8 cellular contexts compared by ENCODE assay signal in the genomic region with DNA sequence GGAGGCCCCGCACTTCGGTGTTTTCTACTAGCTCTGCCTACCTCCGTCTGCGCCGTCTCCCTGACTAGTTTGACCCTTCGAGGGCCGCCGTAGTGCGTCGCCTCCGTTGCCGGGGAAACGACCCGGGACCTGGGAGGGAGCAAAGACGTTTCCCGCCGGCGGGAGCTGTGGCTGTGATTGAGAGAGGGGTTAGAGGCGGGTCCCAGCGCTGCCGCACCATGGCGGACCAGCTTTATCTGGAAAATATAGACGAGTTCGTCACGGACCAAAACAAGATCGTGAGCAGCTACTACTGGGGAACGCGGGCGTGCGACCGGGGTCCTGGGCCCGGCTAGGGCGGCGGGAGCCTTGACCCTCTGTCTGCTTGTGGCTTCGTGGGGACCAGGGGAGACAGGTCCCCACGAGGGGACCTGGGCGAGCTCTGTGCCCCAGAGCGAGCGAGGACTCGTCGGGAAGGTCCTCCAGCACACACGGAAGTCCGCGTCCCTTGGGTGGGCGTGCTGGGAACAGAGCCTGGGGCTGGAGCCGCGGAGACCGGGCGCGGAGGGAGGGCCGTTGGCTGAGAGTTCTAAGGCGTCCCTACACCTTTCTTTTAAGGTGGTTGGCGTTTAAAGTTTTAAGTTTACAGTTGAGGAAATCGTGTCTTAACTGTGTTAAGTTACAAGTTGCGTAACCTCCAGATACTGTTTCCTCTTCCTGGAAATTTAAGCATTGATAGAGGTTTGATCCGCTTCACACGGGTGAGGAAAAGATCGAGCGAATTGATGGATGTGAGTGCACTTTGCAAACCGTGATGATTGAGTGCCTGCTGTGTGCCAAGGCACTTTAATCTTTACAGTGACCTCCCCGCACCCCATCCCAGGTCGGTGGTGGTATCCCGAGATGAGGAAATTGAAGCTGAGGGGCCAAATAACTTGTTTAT. TPM values are rescaled to one million over a fixed set of nuclear protein-coding genes. Genes with fewer than 3 reads are reported as not detected.
A peak's percentile ranks its signal among the peaks of the same experiment; 100 is the strongest.
DNase-seq lines count a peak whose midpoint lies in the region; ATAC-seq, FAIRE-seq and TF ChIP-seq lines count a peak whose summit lies in the region.

A gene with protein sequence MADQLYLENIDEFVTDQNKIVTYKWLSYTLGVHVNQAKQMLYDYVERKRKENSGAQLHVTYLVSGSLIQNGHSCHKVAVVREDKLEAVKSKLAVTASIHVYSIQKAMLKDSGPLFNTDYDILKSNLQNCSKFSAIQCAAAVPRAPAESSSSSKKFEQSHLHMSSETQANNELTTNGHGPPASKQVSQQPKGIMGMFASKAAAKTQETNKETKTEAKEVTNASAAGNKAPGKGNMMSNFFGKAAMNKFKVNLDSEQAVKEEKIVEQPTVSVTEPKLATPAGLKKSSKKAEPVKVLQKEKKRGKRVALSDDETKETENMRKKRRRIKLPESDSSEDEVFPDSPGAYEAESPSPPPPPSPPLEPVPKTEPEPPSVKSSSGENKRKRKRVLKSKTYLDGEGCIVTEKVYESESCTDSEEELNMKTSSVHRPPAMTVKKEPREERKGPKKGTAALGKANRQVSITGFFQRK (plus strand): TSS at position 142 of the 922 bp plus-strand sequence. CDS start 77 bp downstream, at position 219.

- H3K9me3 Mint-ChIP-seq in T-helper 2 cell treated with Interferon-gamma antibody and Interleukin-4, amounts not matched to agents 5 μg/mL and 100 μg/mL, for 36 hours: no peaks in the 10 kb centered on the region

- H3K27me3 ChIP-seq in right atrium auricular region: no peaks in the 10 kb centered on the region

- H3K4me3 Mint-ChIP-seq in T-helper 2 cell treated with Interferon-gamma antibody and Interleukin-4, amounts not matched to agents 5 μg/mL and 100 μg/mL, for 36 hours: peak within 1 kb of the TSS; percentile 96

- H3K4me1 ChIP-seq in right atrium auricular region: peaks cover 0 to 6% of the 10 kb centered on the region in 2 donors

- peaks cover 14% of the 10 kb centered on the region for H3K4me1 Mint-ChIP-seq in T-helper 2 cell treated with Interferon-gamma antibody and Interleukin-4, amounts not matched to agents 5 μg/mL and 100 μg/mL, for 36 hours (ENCODE audit: low read depth)

- no peaks in the 10 kb centered on the region for H3K36me3 ChIP-seq in right atrium auricular region

- peak in 1 of 2 donors; percentile 7 for TF ChIP-seq CTCF in right atrium auricular region (IDR thresholded peaks at IDR 0.05)

- peaks cover 35% of the 10 kb centered on the region for H3K36me3 Mint-ChIP-seq in T-helper 2 cell treated with Interferon-gamma antibody and Interleukin-4, amounts not matched to agents 5 μg/mL and 100 μg/mL, for 36 hours (ENCODE audit: low read depth)

- peak within 1 kb of the TSS; percentile 73 to 90 for H3K4me3 ChIP-seq in right atrium auricular region

- peaks cover 5% of the 10 kb centered on the region for H3K27me3 Mint-ChIP-seq in T-helper 2 cell treated with Interferon-gamma antibody and Interleukin-4, amounts not matched to agents 5 μg/mL and 100 μg/mL, for 36 hours (ENCODE audit: low read depth)

- TF ChIP-seq POLR2A in GM18505 (IDR thresholded peaks at IDR 0.05; ENCODE audit: borderline replicate concordance, extremely low read depth, insufficient read depth, insufficient read length): peak; percentile 52

- FAIRE-seq in urothelium cell line (lab: Jason Lieb, UNC): no peak

- peak within 1 kb of the TSS; percentile 92 for H3K27ac Mint-ChIP-seq in T-helper 2 cell treated with Interferon-gamma antibody and Interleukin-4, amounts not matched to agents 5 μg/mL and 100 μg/mL, for 36 hours

- DNase-seq in NCI-H1930 (lab: John Stamatoyannopoulos, UW) (peak; percentile 85 to 87), anterior cingulate cortex (lab: John Stamatoyannopoulos, UW) (peak; percentile 27 to 96 (median 90)), right atrium auricular region (ENCODE audit: low spot score) (peak; percentile 90), pulmonary artery endothelial cell (ENCODE audit: low read depth, low spot score) (peak; percentile 60), urothelium cell line (ENCODE audit: low spot score) (peak; percentile 90)
- peak; percentile 89 for DNase-seq in T-helper 2 cell treated with Interferon-gamma antibody and Interleukin-4, amounts not matched to agents 5 μg/mL and 100 μg/mL, for 36 hours (ENCODE audit: low spot score)

- peak; percentile 89 for ATAC-seq in GM18505 (IDR thresholded peaks at IDR 0.05; ENCODE audit: unreplicated experiment)
- ATAC-seq in HG02973 (IDR thresholded peaks at IDR 0.05; ENCODE audit: unreplicated experiment): peak; percentile 92

- H3K9me3 ChIP-seq in right atrium auricular region: no peaks in the 10 kb centered on the region

- H3K27ac ChIP-seq in right atrium auricular region: peak within 1 kb of the TSS; percentile 69 to 72

RNA-seq across cellular contexts. Expression of the gene that starts here (rescaled TPM):
- total RNA-seq in right atrium auricular region (1 to 10 TPM; 4.6 to 7.0 TPM), pulmonary artery endothelial cell (11.7 and 16.6 TPM in 2 replicates)

Comparison
In these comparisons a context has a peak if more than half of its experiments do, and no peak if none do; other contexts are left out.
1. Peak in every context shown above with its lines: DNase-seq, ATAC-seq, H3K4me3 ChIP-seq and H3K27ac ChIP-seq.